ENCODE assay signal across 35 cellular contexts in genomic region chr15:83898295-83898694, GRCh38.
"Had no signal": no experiment of that assay in that cellular context is flagged by ENCODE, and none has a peak within 500 bp of the region (broad histone marks: within the 10 kb centered on the region; RNA-seq: fewer than 3 reads in every experiment).

No MANE protein-coding gene starts in this region.

- H3K36me3 ChIP-seq: MG63 had no signal

- H3K4me3 ChIP-seq: MG63 had no signal

- H3K9me3 ChIP-seq: MG63 had no signal

- DNase-seq: Karpas-422, Kasumi-1, MG63, MM.1S, MV-4-11, NCI-H1048, NCI-H1092, NCI-H1092 treated with DMSO at 0.1 percent for 48 hours, NCI-H1105, NCI-H1105 treated with DMSO at 0.1 percent for 48 hours, NCI-H1417, NCI-H1417 treated with DMSO at 0.1 percent for 48 hours, NCI-H1436, NCI-H1436 treated with DMSO at 0.1 percent for 48 hours, NCI-H146, NCI-H1694, NCI-H1694 treated with DMSO at 0.1 percent for 48 hours, NCI-H187, NCI-H187 treated with DMSO at 0.1 percent for 48 hours, NCI-H1930, NCI-H2029, NCI-H2029 treated with DMSO at 0.1 percent for 48 hours, NCI-H2081, NCI-H2081 treated with DMSO at 0.1 percent for 48 hours, NCI-H2107, NCI-H2171, NCI-H2171 treated with DMSO at 0.1 percent for 48 hours, NCI-H2227 treated with DMSO at 0.1 percent for 48 hours, NCI-H226, NCI-H345, NCI-H446, NCI-H446 treated with DMSO at 0.1 percent for 48 hours, NCI-H510A, NCI-H510A treated with DMSO at 0.1 percent for 48 hours, NCI-H524 had no signal
